In genomic region chr3:64844558-64844957, GRCh38 we compare ENCODE assay signal across 26 cellular contexts.
DNase-seq lines count a peak whose midpoint lies in the region; ATAC-seq, FAIRE-seq and TF ChIP-seq lines count a peak whose summit lies in the region.
"Had no signal": no experiment of that assay in that cellular context is flagged by ENCODE, and none has a peak within 500 bp of the region (broad histone marks: within the 10 kb centered on the region; RNA-seq: fewer than 3 reads in every experiment).

No MANE protein-coding gene starts in this region.

- H3K79me2 ChIP-seq in GM23338 (replicated peaks; ENCODE audit: insufficient read depth) (no peaks in the 10 kb centered on the region), GM12878 (ENCODE audit: control insufficient read depth, insufficient read depth, low read length) (no peaks in the 10 kb centered on the region)

- H3K4me3 Mint-ChIP-seq in GM23338: no peak overlapping the region
- H3K4me3 Mint-ChIP-seq: B cell; CD4-positive, alpha-beta T cell; CD8-positive, alpha-beta T cell had no signal

- H3K9me3 ChIP-seq in HEK293 (ENCODE audit: control insufficient read depth, insufficient read depth, low read depth, low read length) (no peaks in the 10 kb centered on the region), GM12878 (replicated peaks; ENCODE audit: control insufficient read depth, insufficient read depth, low read length) (no peaks in the 10 kb centered on the region)
- H3K9me3 ChIP-seq: Caco-2 had no signal

- H3K27me3 Mint-ChIP-seq in GM23338 (ENCODE audit: insufficient read depth, low read depth, poor library complexity): no peaks in the 10 kb centered on the region
- H3K27me3 Mint-ChIP-seq: B cell; CD4-positive, alpha-beta T cell had no signal

- no peaks in the 10 kb centered on the region for H3K9me3 Mint-ChIP-seq in GM23338

- in situ Hi-C loops in GM12878 (cut with MboI): no loop called here

- no peaks in the 10 kb centered on the region for H3F3A ChIP-seq in GM23338 (replicated peaks; ENCODE audit: low read depth)

- no TSS peak for BruUV-seq in GM12878 (replicated peaks; lab: Mats Ljungman, UMichigan)

- TF ChIP-seq POLR2A in GM12878 (IDR thresholded peaks at IDR 0.05; ENCODE audit: low read depth, low read length): no peak

- H3K4me3 ChIP-seq in GM23338 (no peak overlapping the region), HEK293 (ENCODE audit: low read depth, low read length) (no peak overlapping the region), GM12878 (no peak overlapping the region)
- H3K4me3 ChIP-seq: BLaER1 treated with 17β-estradiol and CSF1 and Interleukin-3, amounts not matched to agents 10 nM and 100 nM had no signal

- H2AFZ ChIP-seq in GM23338 (no peak overlapping the region), GM12878 (ENCODE audit: control insufficient read depth, low read depth, low read length) (no peak overlapping the region)

- intact Hi-C loops in GM12878 (cut with micrococcal nuclease; ENCODE audit: unreplicated experiment): no loop called here

- H4K20me1 ChIP-seq in GM23338 (replicated peaks; ENCODE audit: insufficient read depth) (no peaks in the 10 kb centered on the region), GM12878 (ENCODE audit: control insufficient read depth, insufficient read depth) (no peaks in the 10 kb centered on the region)
- H4K20me1 ChIP-seq: BLaER1 treated with 17β-estradiol and CSF1 and Interleukin-3, amounts not matched to agents 10 nM and 100 nM had no signal

- ATAC-seq in GM23338: no peak
- ATAC-seq in GM12878: no peak
- ATAC-seq: CD8-positive, alpha-beta T cell had no signal

- WGBS in GM12878 (ENCODE audit: insufficient coverage, insufficient replicate concordance, low lambda C conversion rate, missing lambda C conversion rate): 42% methylated on average over 2 of the region's 2 CpGs

- CTCF ChIA-PET in HEK293 (lab: Yijun Ruan, JAX): no interaction called here
- CTCF ChIA-PET in GM12878 (lab: Yijun Ruan, JAX): no interaction called here

- no peak for FAIRE-seq in GM12878 (lab: Jason Lieb, UNC)
- FAIRE-seq: A204.1, GM12891, GM19239 had no signal

- no peak overlapping the region for H3K27ac Mint-ChIP-seq in GM23338
- H3K27ac Mint-ChIP-seq: B cell; CD4-positive, alpha-beta T cell; CD8-positive, alpha-beta T cell had no signal

- POLR2A ChIA-PET in HEK293 (lab: Yijun Ruan, JAX): no interaction called here
- POLR2A ChIA-PET in GM12878 (lab: Charles Lee): no interaction called here

- H3K27me3 ChIP-seq in GM23338 (ENCODE audit: insufficient read depth) (no peaks in the 10 kb centered on the region), GM12878 (replicated peaks in 1 of 2; ENCODE audit: control insufficient read depth in 2 of 2, insufficient read depth in 2 of 2, low read length in 1 of 2) (no peaks in the 10 kb centered on the region)
- H3K27me3 ChIP-seq: BLaER1 treated with 17β-estradiol and CSF1 and Interleukin-3, amounts not matched to agents 10 nM and 100 nM had no signal

- no peak for TF ChIP-seq RAD21 in GM12878 (IDR thresholded peaks at IDR 0.05; ENCODE audit: insufficient read depth, low read depth, low read length)

- RAD21 ChIA-PET in GM12878 (lab: Charles Lee; ENCODE audit: unreplicated experiment): no interaction called here

- TF ChIP-seq CTCF in GM23338 (conservative IDR thresholded peaks at IDR 0.05; ENCODE audit: low read depth in 2 of 2): no peak
- TF ChIP-seq CTCF in HEK293 (tag by site-specific recombination; IDR thresholded peaks at IDR 0.05): no peak
- TF ChIP-seq CTCF in GM12878 (IDR thresholded peaks at IDR 0.05 in 2 of 3, conservative IDR thresholded peaks at IDR 0.05 in 1 of 3; ENCODE audit: control insufficient read depth in 2 of 3, extremely low read depth in 1 of 3, insufficient read depth in 1 of 3, low read depth in 3 of 3, low read length in 3 of 3): no peak

- no peak overlapping the region for H3K27ac ChIP-seq in GM23338 (ENCODE audit: low read depth)
- no peak overlapping the region for H3K27ac ChIP-seq in HEK293 (ENCODE audit: extremely low read depth, low read depth, low read length)
- no peak overlapping the region for H3K27ac ChIP-seq in GM12878 (ENCODE audit: control insufficient read depth, insufficient read depth)
- H3K27ac ChIP-seq: BLaER1 treated with 17β-estradiol and CSF1 and Interleukin-3, amounts not matched to agents 10 nM and 100 nM; C4-2B had no signal

- no peak overlapping the region for H3K9ac ChIP-seq in GM12878 (ENCODE audit: control insufficient read depth, insufficient read depth, low read length)
- H3K9ac ChIP-seq: BLaER1 treated with 17β-estradiol and CSF1 and Interleukin-3, amounts not matched to agents 10 nM and 100 nM had no signal

- SMC1A ChIA-PET in GM12878 (lab: Charles Lee; ENCODE audit: uncharacterized antibody, unreplicated experiment): interaction anchor here (1.0 kb wide), 1 partner anchor 18 kb away, joined by 3 read pairs; no protein-coding TSS in a partner anchor

- no peak overlapping the region for H3K4me2 ChIP-seq in GM23338
- no peak overlapping the region for H3K4me2 ChIP-seq in GM12878 (ENCODE audit: control insufficient read depth, insufficient read depth)
- H3K4me2 ChIP-seq: BLaER1 treated with 17β-estradiol and CSF1 and Interleukin-3, amounts not matched to agents 10 nM and 100 nM had no signal

- H3K36me3 ChIP-seq in GM23338 (ENCODE audit: insufficient read depth) (no peaks in the 10 kb centered on the region), HEK293 (ENCODE audit: control insufficient read depth in 2 of 2, insufficient read depth in 1 of 2, low read length in 2 of 2) (no peaks in the 10 kb centered on the region), GM12878 (ENCODE audit: control insufficient read depth in 2 of 2, insufficient read depth in 2 of 2, low read length in 1 of 2) (no peaks in the 10 kb centered on the region)
- H3K36me3 ChIP-seq: BLaER1 treated with 17β-estradiol and CSF1 and Interleukin-3, amounts not matched to agents 10 nM and 100 nM had no signal

- peaks cover 8% of the 10 kb centered on the region; the same call in 1 of the 2 replicates for H3K9me2 ChIP-seq in GM23338 (ENCODE audit: insufficient read depth)

- no peaks in the 10 kb centered on the region for H3K4me1 Mint-ChIP-seq in GM23338
- H3K4me1 Mint-ChIP-seq: B cell had no signal

- DNase-seq in GM23338 (ENCODE audit: low spot score) (no peak), GM12878 (ENCODE audit: low read depth, low spot score) (no peak), D341Med (ENCODE audit: low spot score) (no peak), AG08395 (ENCODE audit: low spot score) (no peak)
- DNase-seq in activated CD8-positive, alpha-beta memory T cell treated with anti-CD3 and anti-CD28 coated beads, Interleukin-2, amount 50 U/mL, for 48 hours: no peak
- DNase-seq: 8988T; ACHN; AML-193; Caco-2; Calu3; CD4-positive, alpha-beta T cell; CD8-positive, alpha-beta T cell; DMS 273 treated with DMSO at 0.1 percent for 48 hours; DMS153; DMS53; DMS79; DND-41; EL; GDM1 had no signal

- H3K36me3 Mint-ChIP-seq in GM23338 (ENCODE audit: low read depth): no peaks in the 10 kb centered on the region
- H3K36me3 Mint-ChIP-seq: CD8-positive, alpha-beta T cell had no signal

- TF ChIP-seq EP300 in GM12878 (IDR thresholded peaks at IDR 0.05; ENCODE audit: borderline replicate concordance in 1 of 2, control insufficient read depth in 1 of 2, low read depth in 2 of 2, low read length in 2 of 2): no peak

- H3K4me1 ChIP-seq in GM23338 (ENCODE audit: insufficient read depth): no peaks in the 10 kb centered on the region
- no peaks in the 10 kb centered on the region for H3K4me1 ChIP-seq in HEK293 (ENCODE audit: control insufficient read depth, insufficient read depth, low read length)
- no peaks in the 10 kb centered on the region for H3K4me1 ChIP-seq in GM12878 (ENCODE audit: control insufficient read depth, insufficient read depth, low read length)
- H3K4me1 ChIP-seq: Caco-2 had no signal

TF ChIP-seq in GM12878, 131 proteins besides CTCF, POLR2A, EP300 and RAD21:
- TF ChIP-seq CHD1 (IDR thresholded peaks at IDR 0.05; ENCODE audit: low read depth, low read length) (no peak), STAT3 (IDR thresholded peaks at IDR 0.05; ENCODE audit: low read depth, low read length) (no peak), SIX5 (IDR thresholded peaks at IDR 0.05; ENCODE audit: low read depth, low read length, severe bottlenecking) (no peak), BRCA1 (IDR thresholded peaks at IDR 0.05; ENCODE audit: low read depth, low read length) (no peak), FOXK2 (IDR thresholded peaks at IDR 0.05) (no peak), E2F4 (IDR thresholded peaks at IDR 0.05; ENCODE audit: low read depth, low read length) (no peak), NFXL1 (IDR thresholded peaks at IDR 0.05; ENCODE audit: borderline replicate concordance) (peak; percentile 9; the same call in 1 of the 2 replicates), CREM (IDR thresholded peaks at IDR 0.05; ENCODE audit: low read depth) (no peak)
- TF ChIP-seq, protein P1, sequence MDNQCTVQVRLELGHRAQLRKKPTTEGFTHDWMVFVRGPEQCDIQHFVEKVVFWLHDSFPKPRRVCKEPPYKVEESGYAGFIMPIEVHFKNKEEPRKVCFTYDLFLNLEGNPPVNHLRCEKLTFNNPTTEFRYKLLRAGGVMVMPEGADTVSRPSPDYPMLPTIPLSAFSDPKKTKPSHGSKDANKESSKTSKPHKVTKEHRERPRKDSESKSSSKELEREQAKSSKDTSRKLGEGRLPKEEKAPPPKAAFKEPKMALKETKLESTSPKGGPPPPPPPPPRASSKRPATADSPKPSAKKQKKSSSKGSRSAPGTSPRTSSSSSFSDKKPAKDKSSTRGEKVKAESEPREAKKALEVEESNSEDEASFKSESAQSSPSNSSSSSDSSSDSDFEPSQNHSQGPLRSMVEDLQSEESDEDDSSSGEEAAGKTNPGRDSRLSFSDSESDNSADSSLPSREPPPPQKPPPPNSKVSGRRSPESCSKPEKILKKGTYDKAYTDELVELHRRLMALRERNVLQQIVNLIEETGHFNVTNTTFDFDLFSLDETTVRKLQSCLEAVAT (IDR thresholded peaks at IDR 0.05): no peak
